In the genomic region with DNA sequence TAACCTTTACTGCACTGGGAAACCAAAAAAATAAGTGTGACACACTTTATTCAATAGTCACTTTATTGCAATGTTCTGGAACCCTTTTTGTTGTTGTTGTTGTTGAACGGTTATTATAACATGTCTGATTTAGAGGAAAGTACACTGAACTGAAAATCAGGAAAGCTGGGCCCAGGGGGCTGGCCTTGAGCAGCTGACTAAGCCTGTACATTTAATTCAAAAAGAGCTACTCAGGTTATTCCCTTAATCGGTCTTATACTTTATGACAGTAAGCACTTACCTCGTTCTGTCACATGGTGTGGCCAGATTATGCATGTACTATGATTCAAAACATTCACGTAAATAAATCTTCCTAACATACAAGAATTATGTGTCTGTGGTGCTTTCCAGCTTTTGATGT, we compare ENCODE assay signal across 25 cellular contexts.
DNase-seq lines count a peak whose midpoint lies in the region; ATAC-seq and TF ChIP-seq lines count a peak whose summit lies in the region.
"Had no signal": no experiment of that assay in that cellular context is flagged by ENCODE, and none has a peak within 500 bp of the region (broad histone marks: within the 10 kb centered on the region; RNA-seq: fewer than 3 reads in every experiment).

No MANE protein-coding gene starts in this region.

- no peaks in the 10 kb centered on the region for H3K27me3 ChIP-seq in A673 (replicated peaks; ENCODE audit: insufficient read depth, low read depth, low read length, poor library complexity)
- no peaks in the 10 kb centered on the region for H3K27me3 ChIP-seq in OCI-LY1 (ENCODE audit: insufficient read depth, low read length)
- H3K27me3 ChIP-seq: colonic mucosa, hepatocyte, neutrophil, sigmoid colon, tibial artery had no signal

- no peaks in the 10 kb centered on the region for H3K36me3 ChIP-seq in A673 (ENCODE audit: insufficient read depth, low read length, poor library complexity, severe bottlenecking)
- H3K36me3 ChIP-seq in OCI-LY1 (ENCODE audit: insufficient read depth, low read length), result no peaks in the 10 kb centered on the region
- H3K36me3 ChIP-seq: colonic mucosa, neutrophil had no signal

- BruUV-seq in A673 (replicated peaks; lab: Mats Ljungman, UMichigan), result TSS peak; percentile 69

- peak; percentile 11 for ATAC-seq in activated CD4-positive, alpha-beta T cell treated with anti-CD3 and anti-CD28 coated beads for 36 hours
- ATAC-seq in HG02610 (IDR thresholded peaks at IDR 0.05; ENCODE audit: unreplicated experiment) (no peak), GM18519 (IDR thresholded peaks at IDR 0.05; ENCODE audit: low FRiP score, unreplicated experiment) (no peak)
- ATAC-seq: Panc1 had no signal

- H3K9me2 ChIP-seq in OCI-LY1 (ENCODE audit: low read depth, low read length), result no peaks in the 10 kb centered on the region

- peaks cover 2% of the 10 kb centered on the region for H3K4me1 Mint-ChIP-seq in activated CD4-positive, alpha-beta T cell treated with anti-CD3 and anti-CD28 coated beads for 36 hours

- no peak for TF ChIP-seq POLR2A in lower leg skin (IDR thresholded peaks at IDR 0.05)

- no peak overlapping the region for H3K27ac Mint-ChIP-seq in activated CD4-positive, alpha-beta T cell treated with anti-CD3 and anti-CD28 coated beads for 36 hours
- H3K27ac Mint-ChIP-seq: activated B cell treated with CpG ODN at 0.5 μM for 24 hours; activated naive CD4-positive, alpha-beta T cell treated with anti-CD3 and anti-CD28 coated beads, Interleukin-2, amount 50 U/mL, for 24 hours; CD4-positive, alpha-beta T cell had no signal

- peak overlapping the region; percentile 30 for H3K4me2 ChIP-seq in OCI-LY1 (ENCODE audit: low read length)
- H3K4me2 ChIP-seq: hepatocyte had no signal

- DNase-seq in activated CD4-positive, alpha-beta T cell treated with anti-CD3 and anti-CD28 coated beads for 36 hours, result peak; percentile 30
- DNase-seq in activated CD4-positive, alpha-beta T cell treated with anti-CD3 and anti-CD28 coated beads, Interleukin-2, amount 50 U/mL, for 48 hours, result no peak
- DNase-seq in A673 (ENCODE audit: low spot score) (no peak), epithelial cell of prostate (ENCODE audit: low read depth, low spot score) (no peak), lower leg skin (ENCODE audit: low spot score in 2 of 2) (no peak)
- DNase-seq: 8988T, activated B cell treated with CpG ODN at 0.5 μM for 24 hours, colonic mucosa, left cardiac atrium, NCI-H1048, NCI-H1694 treated with DMSO at 0.1 percent for 48 hours, NCI-H510A, psoas muscle, SHP77 treated with DMSO at 0.1 percent for 48 hours, sigmoid colon, tibial artery had no signal

- H3K4me3 ChIP-seq in A673 (ENCODE audit: low read depth, low read length, poor library complexity, severe bottlenecking) (no peak overlapping the region), OCI-LY1 (ENCODE audit: low read depth, low read length, poor library complexity, severe bottlenecking) (peak overlapping the region; percentile 4), lower leg skin (ENCODE audit: low read depth, poor library complexity, severe bottlenecking) (no peak overlapping the region)
- H3K4me3 ChIP-seq: colonic mucosa, hepatocyte, psoas muscle, sigmoid colon, tibial artery had no signal

- POLR2A ChIA-PET in activated CD4-positive, alpha-beta T cell treated with anti-CD3 and anti-CD28 coated beads for 36 hours (lab: Charles Lee), result interaction anchor here (0.9 to 2.3 kb wide), 5 partner anchors 126 to 1048 kb away, joined by 3 to 11 read pairs (median 4); no protein-coding TSS in a partner anchor
- POLR2A ChIA-PET in A673 (lab: Charles Lee; ENCODE audit: low non-redundant PET), result interaction anchor here (0.7 kb wide), 1 partner anchor 123 kb away, joined by 3 read pairs; no protein-coding TSS in a partner anchor

- H4K20me1 ChIP-seq in OCI-LY1 (ENCODE audit: insufficient read depth, low read length), result no peaks in the 10 kb centered on the region

- H3K27ac ChIP-seq in A673 (ENCODE audit: low read depth, low read length, poor library complexity, severe bottlenecking) (peak overlapping the region; percentile 60), OCI-LY1 (ENCODE audit: low read depth, low read length, poor library complexity, severe bottlenecking) (peak overlapping the region; percentile 61), epithelial cell of prostate (peak overlapping the region; percentile 12)
- H3K27ac ChIP-seq: colonic mucosa, hepatocyte, HL-60, neutrophil, psoas muscle had no signal

- H3K27me3 Mint-ChIP-seq in activated CD4-positive, alpha-beta T cell treated with anti-CD3 and anti-CD28 coated beads for 36 hours, result no peaks in the 10 kb centered on the region
- H3K27me3 Mint-ChIP-seq: activated B cell treated with CpG ODN at 0.5 μM for 24 hours; activated naive CD4-positive, alpha-beta T cell treated with anti-CD3 and anti-CD28 coated beads, Interleukin-2, amount 50 U/mL, for 24 hours; CD4-positive, alpha-beta T cell had no signal

- H2AFZ ChIP-seq in OCI-LY1 (ENCODE audit: low read length), result no peak overlapping the region
- H2AFZ ChIP-seq: hepatocyte had no signal

- H3K9ac ChIP-seq in OCI-LY1 (ENCODE audit: low read length), result peak overlapping the region; percentile 10

- H3K4me1 ChIP-seq in A673 (ENCODE audit: insufficient read depth, low read length, poor library complexity, severe bottlenecking) (peaks cover 13% of the 10 kb centered on the region), OCI-LY1 (ENCODE audit: insufficient read depth, low read length, severe bottlenecking) (peaks cover 62% of the 10 kb centered on the region)
- H3K4me1 ChIP-seq: colonic mucosa had no signal

- 70 to 78% methylated on average over 4 of the region's 4 CpGs for WGBS in lower leg skin, 2 donors

- CTCF ChIA-PET in activated CD4-positive, alpha-beta T cell treated with anti-CD3 and anti-CD28 coated beads for 36 hours (lab: Charles Lee), result interaction anchor here (0.7 to 0.9 kb wide), 5 partner anchors 94 to 1049 kb away, joined by 3 read pairs; no protein-coding TSS in a partner anchor
- CTCF ChIA-PET in A673 (lab: Charles Lee), result no interaction called here

- no peaks in the 10 kb centered on the region for H3F3A ChIP-seq in OCI-LY1 (ENCODE audit: insufficient read depth, low read length)

- no peak for TF ChIP-seq CTCF in A673 (conservative IDR thresholded peaks at IDR 0.05; ENCODE audit: low read depth, low read length)
- no peak for TF ChIP-seq CTCF in OCI-LY1 (IDR thresholded peaks at IDR 0.05; ENCODE audit: low read length)
- no peak for TF ChIP-seq CTCF in lower leg skin (IDR thresholded peaks at IDR 0.05)

- no peaks in the 10 kb centered on the region for H3K79me2 ChIP-seq in OCI-LY1 (ENCODE audit: insufficient read depth, low read length)
- H3K79me2 ChIP-seq: hepatocyte had no signal

- peaks cover 4% of the 10 kb centered on the region for H3K36me3 Mint-ChIP-seq in activated CD4-positive, alpha-beta T cell treated with anti-CD3 and anti-CD28 coated beads for 36 hours (ENCODE audit: low read depth)
- H3K36me3 Mint-ChIP-seq: activated naive CD4-positive, alpha-beta T cell treated with anti-CD3 and anti-CD28 coated beads, Interleukin-2, amount 50 U/mL, for 24 hours had no signal

- peaks cover 2% of the 10 kb centered on the region for H3K9me3 Mint-ChIP-seq in activated CD4-positive, alpha-beta T cell treated with anti-CD3 and anti-CD28 coated beads for 36 hours (ENCODE audit: low read depth)
- H3K9me3 Mint-ChIP-seq: activated B cell treated with CpG ODN at 0.5 μM for 24 hours; activated naive CD4-positive, alpha-beta T cell treated with anti-CD3 and anti-CD28 coated beads, Interleukin-2, amount 50 U/mL, for 24 hours; CD4-positive, alpha-beta T cell had no signal

- H3K9me3 ChIP-seq in A673 (ENCODE audit: low read depth, low read length, poor library complexity, severe bottlenecking), result no peaks in the 10 kb centered on the region
- H3K9me3 ChIP-seq in OCI-LY1 (ENCODE audit: low read length), result no peaks in the 10 kb centered on the region
- H3K9me3 ChIP-seq: colonic mucosa, neutrophil, psoas muscle, sigmoid colon, tibial artery had no signal

- no peak overlapping the region for H3K4me3 Mint-ChIP-seq in activated CD4-positive, alpha-beta T cell treated with anti-CD3 and anti-CD28 coated beads for 36 hours
- H3K4me3 Mint-ChIP-seq: activated B cell treated with CpG ODN at 0.5 μM for 24 hours; activated naive CD4-positive, alpha-beta T cell treated with anti-CD3 and anti-CD28 coated beads, Interleukin-2, amount 50 U/mL, for 24 hours; CD4-positive, alpha-beta T cell had no signal

- intact Hi-C loops in activated CD4-positive, alpha-beta T cell treated with anti-CD3 and anti-CD28 coated beads for 36 hours (cut with DNase I, micrococcal nuclease), result loop anchor here (1.0 to 10.0 kb wide), 13 partner anchors 38 to 984 kb away; no protein-coding TSS in a partner anchor
- intact Hi-C loops in A673 (cut with micrococcal nuclease; ENCODE audit: unreplicated experiment) (no loop called here), lower leg skin (cut with DNase I; ENCODE audit: low total_unique reads) (no loop called here)

Comparison
In these comparisons a context has a peak if more than half of its experiments do, and no peak if none do; other contexts are left out.
1. intact Hi-C loops: an anchor here in activated CD4-positive, alpha-beta T cell treated with anti-CD3 and anti-CD28 coated beads for 36 hours (1.0 to 10.0 kb wide); none called in A673 and lower leg skin.